1 cellular context compared by ENCODE assay signal in the genomic region with DNA sequence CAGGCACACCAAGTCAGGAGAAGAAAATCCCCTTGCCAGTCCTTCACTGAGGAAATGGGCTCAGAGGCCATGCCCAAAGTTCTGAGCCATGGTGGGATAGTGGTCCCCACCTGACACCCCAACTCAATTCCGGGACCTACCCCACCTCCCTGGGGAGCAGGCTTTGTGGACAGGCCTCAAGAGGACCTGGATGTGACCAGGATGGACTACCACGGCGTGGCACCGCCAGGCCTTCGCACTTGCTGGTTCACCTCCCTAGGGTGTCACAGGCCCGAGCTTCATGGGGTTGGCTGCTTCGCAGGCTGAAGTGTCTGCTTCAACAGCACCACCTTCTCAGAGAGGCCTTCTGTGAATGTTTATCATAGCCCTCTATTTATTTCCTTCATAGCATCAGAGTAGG.
TF ChIP-seq lines count a peak whose summit lies in the region.

No MANE protein-coding gene starts in this region.

TF ChIP-seq in GM23338, 12 proteins besides CTCF, POLR2A, EP300 and RAD21 (continued from another document):
- TF ChIP-seq CREB1 (CRISPR knock-in tag; IDR thresholded peaks at IDR 0.05; ENCODE audit: low read depth): no peak
- TF ChIP-seq, protein P1, sequence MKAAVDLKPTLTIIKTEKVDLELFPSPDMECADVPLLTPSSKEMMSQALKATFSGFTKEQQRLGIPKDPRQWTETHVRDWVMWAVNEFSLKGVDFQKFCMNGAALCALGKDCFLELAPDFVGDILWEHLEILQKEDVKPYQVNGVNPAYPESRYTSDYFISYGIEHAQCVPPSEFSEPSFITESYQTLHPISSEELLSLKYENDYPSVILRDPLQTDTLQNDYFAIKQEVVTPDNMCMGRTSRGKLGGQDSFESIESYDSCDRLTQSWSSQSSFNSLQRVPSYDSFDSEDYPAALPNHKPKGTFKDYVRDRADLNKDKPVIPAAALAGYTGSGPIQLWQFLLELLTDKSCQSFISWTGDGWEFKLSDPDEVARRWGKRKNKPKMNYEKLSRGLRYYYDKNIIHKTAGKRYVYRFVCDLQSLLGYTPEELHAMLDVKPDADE (IDR thresholded peaks at IDR 0.05): no peak
- TF ChIP-seq POLR2AphosphoS5 (IDR thresholded peaks at IDR 0.05; ENCODE audit: low read depth): no peak
- TF ChIP-seq STAT1 (IDR thresholded peaks at IDR 0.05; ENCODE audit: unreplicated experiment): no peak
- no peak for TF ChIP-seq ZNF331 (CRISPR knock-in tag; IDR thresholded peaks at IDR 0.05; ENCODE audit: low read depth)
- no peak for TF ChIP-seq EZH2phosphoT487 (IDR thresholded peaks at IDR 0.05; ENCODE audit: unreplicated experiment)
- TF ChIP-seq, protein P2, sequence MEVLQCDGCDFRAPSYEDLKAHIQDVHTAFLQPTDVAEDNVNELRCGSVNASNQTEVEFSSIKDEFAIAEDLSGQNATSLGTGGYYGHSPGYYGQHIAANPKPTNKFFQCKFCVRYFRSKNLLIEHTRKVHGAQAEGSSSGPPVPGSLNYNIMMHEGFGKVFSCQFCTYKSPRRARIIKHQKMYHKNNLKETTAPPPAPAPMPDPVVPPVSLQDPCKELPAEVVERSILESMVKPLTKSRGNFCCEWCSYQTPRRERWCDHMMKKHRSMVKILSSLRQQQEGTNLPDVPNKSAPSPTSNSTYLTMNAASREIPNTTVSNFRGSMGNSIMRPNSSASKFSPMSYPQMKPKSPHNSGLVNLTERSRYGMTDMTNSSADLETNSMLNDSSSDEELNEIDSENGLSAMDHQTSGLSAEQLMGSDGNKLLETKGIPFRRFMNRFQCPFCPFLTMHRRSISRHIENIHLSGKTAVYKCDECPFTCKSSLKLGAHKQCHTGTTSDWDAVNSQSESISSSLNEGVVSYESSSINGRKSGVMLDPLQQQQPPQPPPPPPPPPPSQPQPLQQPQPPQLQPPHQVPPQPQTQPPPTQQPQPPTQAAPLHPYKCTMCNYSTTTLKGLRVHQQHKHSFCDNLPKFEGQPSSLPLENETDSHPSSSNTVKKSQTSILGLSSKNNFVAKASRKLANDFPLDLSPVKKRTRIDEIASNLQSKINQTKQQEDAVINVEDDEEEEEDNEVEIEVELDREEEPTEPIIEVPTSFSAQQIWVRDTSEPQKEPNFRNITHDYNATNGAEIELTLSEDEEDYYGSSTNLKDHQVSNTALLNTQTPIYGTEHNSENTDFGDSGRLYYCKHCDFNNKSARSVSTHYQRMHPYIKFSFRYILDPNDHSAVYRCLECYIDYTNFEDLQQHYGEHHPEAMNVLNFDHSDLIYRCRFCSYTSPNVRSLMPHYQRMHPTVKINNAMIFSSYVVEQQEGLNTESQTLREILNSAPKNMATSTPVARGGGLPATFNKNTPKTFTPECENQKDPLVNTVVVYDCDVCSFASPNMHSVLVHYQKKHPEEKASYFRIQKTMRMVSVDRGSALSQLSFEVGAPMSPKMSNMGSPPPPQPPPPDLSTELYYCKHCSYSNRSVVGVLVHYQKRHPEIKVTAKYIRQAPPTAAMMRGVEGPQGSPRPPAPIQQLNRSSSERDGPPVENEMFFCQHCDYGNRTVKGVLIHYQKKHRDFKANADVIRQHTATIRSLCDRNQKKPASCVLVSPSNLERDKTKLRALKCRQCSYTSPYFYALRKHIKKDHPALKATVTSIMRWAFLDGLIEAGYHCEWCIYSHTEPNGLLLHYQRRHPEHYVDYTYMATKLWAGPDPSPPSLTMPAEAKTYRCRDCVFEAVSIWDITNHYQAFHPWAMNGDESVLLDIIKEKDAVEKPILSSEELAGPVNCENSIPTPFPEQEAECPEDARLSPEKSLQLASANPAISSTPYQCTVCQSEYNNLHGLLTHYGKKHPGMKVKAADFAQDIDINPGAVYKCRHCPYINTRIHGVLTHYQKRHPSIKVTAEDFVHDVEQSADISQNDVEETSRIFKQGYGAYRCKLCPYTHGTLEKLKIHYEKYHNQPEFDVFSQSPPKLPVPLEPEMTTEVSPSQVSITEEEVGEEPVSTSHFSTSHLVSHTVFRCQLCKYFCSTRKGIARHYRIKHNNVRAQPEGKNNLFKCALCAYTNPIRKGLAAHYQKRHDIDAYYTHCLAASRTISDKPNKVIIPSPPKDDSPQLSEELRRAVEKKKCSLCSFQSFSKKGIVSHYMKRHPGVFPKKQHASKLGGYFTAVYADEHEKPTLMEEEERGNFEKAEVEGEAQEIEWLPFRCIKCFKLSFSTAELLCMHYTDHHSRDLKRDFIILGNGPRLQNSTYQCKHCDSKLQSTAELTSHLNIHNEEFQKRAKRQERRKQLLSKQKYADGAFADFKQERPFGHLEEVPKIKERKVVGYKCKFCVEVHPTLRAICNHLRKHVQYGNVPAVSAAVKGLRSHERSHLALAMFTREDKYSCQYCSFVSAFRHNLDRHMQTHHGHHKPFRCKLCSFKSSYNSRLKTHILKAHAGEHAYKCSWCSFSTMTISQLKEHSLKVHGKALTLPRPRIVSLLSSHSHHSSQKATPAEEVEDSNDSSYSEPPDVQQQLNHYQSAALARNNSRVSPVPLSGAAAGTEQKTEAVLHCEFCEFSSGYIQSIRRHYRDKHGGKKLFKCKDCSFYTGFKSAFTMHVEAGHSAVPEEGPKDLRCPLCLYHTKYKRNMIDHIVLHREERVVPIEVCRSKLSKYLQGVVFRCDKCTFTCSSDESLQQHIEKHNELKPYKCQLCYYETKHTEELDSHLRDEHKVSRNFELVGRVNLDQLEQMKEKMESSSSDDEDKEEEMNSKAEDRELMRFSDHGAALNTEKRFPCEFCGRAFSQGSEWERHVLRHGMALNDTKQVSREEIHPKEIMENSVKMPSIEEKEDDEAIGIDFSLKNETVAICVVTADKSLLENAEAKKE (CRISPR knock-in tag; IDR thresholded peaks at IDR 0.05): no peak
- TF ChIP-seq, protein P3, sequence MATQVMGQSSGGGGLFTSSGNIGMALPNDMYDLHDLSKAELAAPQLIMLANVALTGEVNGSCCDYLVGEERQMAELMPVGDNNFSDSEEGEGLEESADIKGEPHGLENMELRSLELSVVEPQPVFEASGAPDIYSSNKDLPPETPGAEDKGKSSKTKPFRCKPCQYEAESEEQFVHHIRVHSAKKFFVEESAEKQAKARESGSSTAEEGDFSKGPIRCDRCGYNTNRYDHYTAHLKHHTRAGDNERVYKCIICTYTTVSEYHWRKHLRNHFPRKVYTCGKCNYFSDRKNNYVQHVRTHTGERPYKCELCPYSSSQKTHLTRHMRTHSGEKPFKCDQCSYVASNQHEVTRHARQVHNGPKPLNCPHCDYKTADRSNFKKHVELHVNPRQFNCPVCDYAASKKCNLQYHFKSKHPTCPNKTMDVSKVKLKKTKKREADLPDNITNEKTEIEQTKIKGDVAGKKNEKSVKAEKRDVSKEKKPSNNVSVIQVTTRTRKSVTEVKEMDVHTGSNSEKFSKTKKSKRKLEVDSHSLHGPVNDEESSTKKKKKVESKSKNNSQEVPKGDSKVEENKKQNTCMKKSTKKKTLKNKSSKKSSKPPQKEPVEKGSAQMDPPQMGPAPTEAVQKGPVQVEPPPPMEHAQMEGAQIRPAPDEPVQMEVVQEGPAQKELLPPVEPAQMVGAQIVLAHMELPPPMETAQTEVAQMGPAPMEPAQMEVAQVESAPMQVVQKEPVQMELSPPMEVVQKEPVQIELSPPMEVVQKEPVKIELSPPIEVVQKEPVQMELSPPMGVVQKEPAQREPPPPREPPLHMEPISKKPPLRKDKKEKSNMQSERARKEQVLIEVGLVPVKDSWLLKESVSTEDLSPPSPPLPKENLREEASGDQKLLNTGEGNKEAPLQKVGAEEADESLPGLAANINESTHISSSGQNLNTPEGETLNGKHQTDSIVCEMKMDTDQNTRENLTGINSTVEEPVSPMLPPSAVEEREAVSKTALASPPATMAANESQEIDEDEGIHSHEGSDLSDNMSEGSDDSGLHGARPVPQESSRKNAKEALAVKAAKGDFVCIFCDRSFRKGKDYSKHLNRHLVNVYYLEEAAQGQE (IDR thresholded peaks at IDR 0.05; ENCODE audit: unreplicated experiment): no peak
- TF ChIP-seq EZH2 (IDR thresholded peaks at IDR 0.05; ENCODE audit: low read depth, unreplicated experiment): no peak
- no peak for TF ChIP-seq ZNF114 (CRISPR knock-in tag; IDR thresholded peaks at IDR 0.05)
- TF ChIP-seq JUNB (IDR thresholded peaks at IDR 0.05; ENCODE audit: unreplicated experiment): no peak
